19 cellular contexts compared by ENCODE assay signal in the genomic region with DNA sequence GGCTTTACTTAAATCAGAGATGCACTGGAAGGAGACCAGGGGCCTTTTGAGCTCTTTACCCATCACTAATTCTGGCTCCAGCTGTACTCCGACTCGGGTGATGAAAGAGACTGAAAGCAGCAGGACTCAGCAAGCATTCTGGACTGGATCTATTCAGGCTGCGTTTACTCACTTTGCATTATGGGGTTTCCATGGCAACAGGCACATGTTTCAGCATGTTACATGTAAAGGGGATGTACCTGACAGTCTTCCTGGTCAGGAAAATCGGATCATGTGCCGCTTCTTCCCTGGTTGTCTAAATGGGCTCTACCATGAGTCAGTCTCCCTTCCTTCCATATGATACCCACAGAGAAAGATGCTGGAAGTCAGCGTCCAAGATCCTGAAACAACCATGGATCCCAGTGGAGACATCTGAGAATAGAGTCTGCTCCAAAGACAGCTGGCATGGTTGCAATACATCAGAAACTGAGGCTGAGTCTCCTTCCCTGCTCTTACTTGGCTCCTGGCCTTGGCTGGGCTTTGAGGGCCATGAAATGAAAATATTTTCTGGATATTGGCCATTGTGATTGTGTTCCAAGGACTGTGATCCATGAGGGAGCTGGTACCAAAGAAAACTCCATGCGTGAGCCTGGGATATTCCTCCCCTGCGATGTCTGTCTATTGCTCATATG.
DNase-seq lines count a peak whose midpoint lies in the region; ATAC-seq lines count a peak whose summit lies in the region.
"Had no signal": no experiment of that assay in that cellular context is flagged by ENCODE, and none has a peak within 500 bp of the region (broad histone marks: within the 10 kb centered on the region; RNA-seq: fewer than 3 reads in every experiment).

No MANE protein-coding gene starts in this region.

- H3K4me1 ChIP-seq in CD4-positive, alpha-beta memory T cell (ENCODE audit: insufficient read depth, low read length), result no peaks in the 10 kb centered on the region
- H3K4me1 ChIP-seq: A549, transverse colon had no signal

- H3K27ac ChIP-seq in CD4-positive, alpha-beta memory T cell (ENCODE audit: low read depth, low read length), result no peak overlapping the region
- H3K27ac ChIP-seq: A549, PC-9, transverse colon had no signal

- ATAC-seq in sciatic nerve, result peak; percentile 70
- no peak for ATAC-seq in GM19397 (IDR thresholded peaks at IDR 0.05; ENCODE audit: unreplicated experiment)
- ATAC-seq: A549; HCT116; stimulated activated memory B cell treated with anti-CD40 and anti-IgM and Interleukin-4, amounts not matched to agents 10 μg/mL and 1 μg/mL and 100 μg/mL, for 72 hours had no signal

- peaks cover 13 to 17% of the 10 kb centered on the region in 2 donors for H3K27me3 Mint-ChIP-seq in CD4-positive, alpha-beta memory T cell
- H3K27me3 Mint-ChIP-seq: stimulated activated memory B cell treated with anti-CD40 and anti-IgM and Interleukin-4, amounts not matched to agents 10 μg/mL and 1 μg/mL and 100 μg/mL, for 72 hours had no signal

- intact Hi-C loops in sciatic nerve (cut with DNase I), result no loop called here
- intact Hi-C loops in CD4-positive, alpha-beta memory T cell (cut with micrococcal nuclease), result no loop called here

- H3K4me3 Mint-ChIP-seq in CD4-positive, alpha-beta memory T cell, result no peak overlapping the region
- H3K4me3 Mint-ChIP-seq: activated CD4-positive, alpha-beta memory T cell treated with anti-CD3 and anti-CD28 coated beads for 36 hours; activated T-helper 1 cell treated with anti-CD3 and anti-CD28 coated beads, Interleukin-12 subunit alpha, Interleukin-12 subunit beta, Interleukin-2, Interleukin-4 antibody, amounts not matched to agents 30 ng/mL and 10 ng/mL and 1 ng/mL, durations not matched to agents 14 hours and 24 hours and 36 hours; CD8-positive, alpha-beta memory T cell; stimulated activated memory B cell treated with anti-CD40 and anti-IgM and Interleukin-4, amounts not matched to agents 10 μg/mL and 1 μg/mL and 100 μg/mL, for 72 hours had no signal

- DNase-seq in NCI-H1417 (lab: John Stamatoyannopoulos, UW) (peak in 2 of 3 experiments; percentile 35 to 74), NCI-H1417 treated with DMSO at 0.1 percent for 48 hours (lab: John Stamatoyannopoulos, UW) (no peak), OCI-M1 (lab: John Stamatoyannopoulos, UW) (peak; percentile 7), fibroblast of the conjunctiva (ENCODE audit: low read depth) (peak; percentile 94), sciatic nerve (ENCODE audit: low spot score) (no peak), ecto neural progenitor cell (ENCODE audit: low spot score) (no peak)
- DNase-seq in CD4-positive, alpha-beta memory T cell, result no peak
- DNase-seq: activated CD4-positive, alpha-beta memory T cell treated with anti-CD3 and anti-CD28 coated beads for 36 hours; CD8-positive, alpha-beta memory T cell; MM.1S; NCI-H2227 treated with DMSO at 0.1 percent for 48 hours; occipital lobe; PC-9; transverse colon had no signal

- H3K9me3 ChIP-seq in CD4-positive, alpha-beta memory T cell (ENCODE audit: control insufficient read depth in 1 of 2, low read length in 2 of 2), result no peaks in the 10 kb centered on the region
- H3K9me3 ChIP-seq: A549, transverse colon had no signal

- no peaks in the 10 kb centered on the region for H3K36me3 ChIP-seq in CD4-positive, alpha-beta memory T cell (ENCODE audit: insufficient read depth, low read length)
- H3K36me3 ChIP-seq: transverse colon had no signal

- no peaks in the 10 kb centered on the region for H3K36me3 Mint-ChIP-seq in CD4-positive, alpha-beta memory T cell
- H3K36me3 Mint-ChIP-seq: activated CD4-positive, alpha-beta memory T cell treated with anti-CD3 and anti-CD28 coated beads for 36 hours; stimulated activated memory B cell treated with anti-CD40 and anti-IgM and Interleukin-4, amounts not matched to agents 10 μg/mL and 1 μg/mL and 100 μg/mL, for 72 hours had no signal

- H3K4me3 ChIP-seq in CD4-positive, alpha-beta memory T cell (ENCODE audit: low read length in 2 of 2), result no peak overlapping the region
- H3K4me3 ChIP-seq: A549, PC-9, transverse colon had no signal

- CTCF ChIA-PET in CD4-positive, alpha-beta memory T cell (lab: Charles Lee; ENCODE audit: partially characterized antibody), result no interaction called here

- no peaks in the 10 kb centered on the region for H3K9me3 Mint-ChIP-seq in CD4-positive, alpha-beta memory T cell
- H3K9me3 Mint-ChIP-seq: activated CD4-positive, alpha-beta memory T cell treated with anti-CD3 and anti-CD28 coated beads for 36 hours; activated T-helper 1 cell treated with anti-CD3 and anti-CD28 coated beads, Interleukin-12 subunit alpha, Interleukin-12 subunit beta, Interleukin-2, Interleukin-4 antibody, amounts not matched to agents 30 ng/mL and 10 ng/mL and 1 ng/mL, durations not matched to agents 14 hours and 24 hours and 36 hours; CD8-positive, alpha-beta memory T cell; stimulated activated memory B cell treated with anti-CD40 and anti-IgM and Interleukin-4, amounts not matched to agents 10 μg/mL and 1 μg/mL and 100 μg/mL, for 72 hours had no signal

- H3K27ac Mint-ChIP-seq in CD4-positive, alpha-beta memory T cell, result no peak overlapping the region
- H3K27ac Mint-ChIP-seq: activated CD4-positive, alpha-beta memory T cell treated with anti-CD3 and anti-CD28 coated beads for 36 hours; activated T-helper 1 cell treated with anti-CD3 and anti-CD28 coated beads, Interleukin-12 subunit alpha, Interleukin-12 subunit beta, Interleukin-2, Interleukin-4 antibody, amounts not matched to agents 30 ng/mL and 10 ng/mL and 1 ng/mL, durations not matched to agents 14 hours and 24 hours and 36 hours; CD8-positive, alpha-beta memory T cell; stimulated activated memory B cell treated with anti-CD40 and anti-IgM and Interleukin-4, amounts not matched to agents 10 μg/mL and 1 μg/mL and 100 μg/mL, for 72 hours had no signal

- H3K27me3 ChIP-seq in CD4-positive, alpha-beta memory T cell (ENCODE audit: insufficient read depth, low read length), result no peaks in the 10 kb centered on the region
- H3K27me3 ChIP-seq: transverse colon had no signal

- H3K4me1 Mint-ChIP-seq in CD4-positive, alpha-beta memory T cell, result no peaks in the 10 kb centered on the region
- H3K4me1 Mint-ChIP-seq: CD8-positive, alpha-beta memory T cell had no signal

- POLR2A ChIA-PET in CD4-positive, alpha-beta memory T cell (lab: Charles Lee; ENCODE audit: partially characterized antibody), result no interaction called here

Comparison
In these comparisons a context has a peak if more than half of its experiments do, and no peak if none do; other contexts are left out.
1. DNase-seq: peak in NCI-H1417 (2 of 3), OCI-M1 (single experiment) and fibroblast of the conjunctiva (single experiment); none in NCI-H1417 treated with DMSO at 0.1 percent for 48 hours (single experiment), sciatic nerve (single experiment), CD4-positive, alpha-beta memory T cell (0 of 5) and ecto neural progenitor cell (single experiment).